ENCODE assay signal across 11 cellular contexts in genomic region chr3:66441692-66442091, GRCh38. TPM values are rescaled to one million over a fixed set of nuclear protein-coding genes. Genes with fewer than 3 reads are reported as not detected.
DNase-seq lines count a peak whose midpoint lies in the region; ATAC-seq, FAIRE-seq and TF ChIP-seq lines count a peak whose summit lies in the region.
"Had no signal": no experiment of that assay in that cellular context is flagged by ENCODE, and none has a peak within 500 bp of the region (broad histone marks: within the 10 kb centered on the region; RNA-seq: fewer than 3 reads in every experiment).

No MANE protein-coding gene starts in this region.

- CTCF ChIA-PET in WTC11 (lab: Charles Lee) = interaction anchor here (1.0 to 4.4 kb wide), 7 partner anchors 13 to 135 kb away, joined by 3 to 22 read pairs (median 3); no protein-coding TSS in a partner anchor
- CTCF ChIA-PET in activated CD8-positive, alpha-beta T cell treated with anti-CD3 and anti-CD28 coated beads for 36 hours (lab: Charles Lee) = no interaction called here

- no peak for TF ChIP-seq CTCF in WTC11 (IDR thresholded peaks at IDR 0.05)
- TF ChIP-seq CTCF in activated CD8-positive, alpha-beta T cell treated with anti-CD3 and anti-CD28 coated beads for 36 hours (IDR thresholded peaks at IDR 0.05) = no peak

- peaks cover 96% of the 10 kb centered on the region for H3K4me1 Mint-ChIP-seq in WTC11
- H3K4me1 Mint-ChIP-seq in activated CD8-positive, alpha-beta T cell treated with anti-CD3 and anti-CD28 coated beads for 36 hours (ENCODE audit: low read depth) = peaks cover 15% of the 10 kb centered on the region

- no peak for DNase-seq in GM12892 (ENCODE audit: insufficient read length)
- DNase-seq in WTC11 (ENCODE audit: low spot score) = no peak
- no peak for DNase-seq in right cardiac atrium
- no peak for DNase-seq in stimulated activated naive CD4-positive, alpha-beta T cell (lab: John Stamatoyannopoulos, UW)
- no peak for DNase-seq in NCI-H524 treated with DMSO at 0.1 percent for 48 hours (lab: John Stamatoyannopoulos, UW)
- DNase-seq in activated CD8-positive, alpha-beta T cell treated with anti-CD3 and anti-CD28 coated beads for 36 hours = no peak
- DNase-seq in GM19239 (ENCODE audit: insufficient read length, low spot score) = no peak
- DNase-seq: activated CD8-positive, alpha-beta memory T cell treated with anti-CD3 and anti-CD28 coated beads, Interleukin-2, amount 50 U/mL, for 48 hours; CD4-positive, alpha-beta memory T cell had no signal

- no peaks in the 10 kb centered on the region for H3K27me3 ChIP-seq in right cardiac atrium (ENCODE audit: control insufficient read depth, insufficient read depth)
- H3K27me3 ChIP-seq in skeletal muscle satellite cell (ENCODE audit: control insufficient read depth, insufficient read depth, low read length) = peaks cover 2% of the 10 kb centered on the region

- POLR2A ChIA-PET in WTC11 (lab: Charles Lee) = interaction anchor here (1.0 to 2.9 kb wide), 4 partner anchors 24 to 55 kb away, joined by 4 to 13 read pairs (median 6); no protein-coding TSS in a partner anchor
- POLR2A ChIA-PET in activated CD8-positive, alpha-beta T cell treated with anti-CD3 and anti-CD28 coated beads for 36 hours (lab: Charles Lee) = no interaction called here

- WGBS in right cardiac atrium = 95% methylated on average over 6 of the region's 6 CpGs

- H3K4me3 ChIP-seq in right cardiac atrium (ENCODE audit: low read length) (no peak overlapping the region), skeletal muscle satellite cell (ENCODE audit: low read length) (peak overlapping the region; percentile 11)

- no peaks in the 10 kb centered on the region for H3K36me3 ChIP-seq in skeletal muscle satellite cell (ENCODE audit: insufficient read depth, low read length)

- H3K27ac ChIP-seq in right cardiac atrium (ENCODE audit: low read length) = peak overlapping the region; percentile 19

- no peak for TF ChIP-seq POLR2A in GM12892 (IDR thresholded peaks at IDR 0.05; ENCODE audit: low read depth, low read length)

- ATAC-seq in WTC11 = no peak
- no peak for ATAC-seq in right cardiac atrium
- ATAC-seq in activated CD8-positive, alpha-beta T cell treated with anti-CD3 and anti-CD28 coated beads for 36 hours = no peak

- 0 out of 2 replicates have a peak overlapping the region, but pooled peaks have one; percentile 74 for H3K4me3 Mint-ChIP-seq in WTC11
- H3K4me3 Mint-ChIP-seq in activated CD8-positive, alpha-beta T cell treated with anti-CD3 and anti-CD28 coated beads for 36 hours = no peak overlapping the region

- peaks cover 19% of the 10 kb centered on the region for H3K36me3 Mint-ChIP-seq in WTC11
- H3K36me3 Mint-ChIP-seq in activated CD8-positive, alpha-beta T cell treated with anti-CD3 and anti-CD28 coated beads for 36 hours (ENCODE audit: low read depth) = no peaks in the 10 kb centered on the region

- H3K4me1 ChIP-seq in right cardiac atrium (ENCODE audit: control insufficient read depth, insufficient read depth, low read length) (peaks cover 23% of the 10 kb centered on the region), skeletal muscle satellite cell (ENCODE audit: control insufficient read depth, insufficient read depth, low read length) (peaks cover 30% of the 10 kb centered on the region)

- H3K9ac ChIP-seq in skeletal muscle satellite cell (ENCODE audit: low read depth, low read length) = no peak overlapping the region

- no peaks in the 10 kb centered on the region for H3K9me3 Mint-ChIP-seq in WTC11
- no peaks in the 10 kb centered on the region for H3K9me3 Mint-ChIP-seq in activated CD8-positive, alpha-beta T cell treated with anti-CD3 and anti-CD28 coated beads for 36 hours
- H3K9me3 Mint-ChIP-seq: CD4-positive, alpha-beta memory T cell had no signal

- peak; percentile 24 for FAIRE-seq in GM12892 (lab: Jason Lieb, UNC)
- no peak for FAIRE-seq in GM19239 (lab: Jason Lieb, UNC)
- FAIRE-seq: TTC549 had no signal

- no peaks in the 10 kb centered on the region for H3K27me3 Mint-ChIP-seq in WTC11 (ENCODE audit: low read depth)
- no peaks in the 10 kb centered on the region for H3K27me3 Mint-ChIP-seq in activated CD8-positive, alpha-beta T cell treated with anti-CD3 and anti-CD28 coated beads for 36 hours
- H3K27me3 Mint-ChIP-seq: CD4-positive, alpha-beta memory T cell had no signal

- H3K9me3 ChIP-seq in right cardiac atrium (ENCODE audit: control insufficient read depth, low read length) (no peaks in the 10 kb centered on the region), skeletal muscle satellite cell (replicated peaks; ENCODE audit: low read length) (no peaks in the 10 kb centered on the region)

- peak overlapping the region; percentile 100 for H3K27ac Mint-ChIP-seq in WTC11
- no peak overlapping the region for H3K27ac Mint-ChIP-seq in activated CD8-positive, alpha-beta T cell treated with anti-CD3 and anti-CD28 coated beads for 36 hours

- intact Hi-C loops in right cardiac atrium (cut with DNase I) = loop anchor here in 1 of 4 donors (10.0 kb wide), 1 partner anchor 53 kb away; no protein-coding TSS in a partner anchor
- intact Hi-C loops in activated CD8-positive, alpha-beta T cell treated with anti-CD3 and anti-CD28 coated beads for 36 hours (cut with micrococcal nuclease) = no loop called here

- H3K4me2 ChIP-seq in skeletal muscle satellite cell (ENCODE audit: low read length) = peak overlapping the region; percentile 72

TF ChIP-seq in WTC11, 78 proteins besides CTCF, POLR2A, EP300 and RAD21:
- TF ChIP-seq FOXP1 (CRISPR knock-in tag; IDR thresholded peaks at IDR 0.05; ENCODE audit: borderline replicate concordance) = no peak
- no peak for TF ChIP-seq HMGXB4 (CRISPR knock-in tag; IDR thresholded peaks at IDR 0.05)
- TF ChIP-seq GRHL2 (CRISPR knock-in tag; IDR thresholded peaks at IDR 0.05; ENCODE audit: insufficient replicate concordance, severe bottlenecking) = no peak
- TF ChIP-seq TEAD1 (CRISPR knock-in tag; IDR thresholded peaks at IDR 0.05) = no peak
- no peak for TF ChIP-seq RELA (CRISPR knock-in tag; IDR thresholded peaks at IDR 0.05; ENCODE audit: borderline replicate concordance)
- no peak for TF ChIP-seq PRRX2 (CRISPR knock-in tag; IDR thresholded peaks at IDR 0.05)
- TF ChIP-seq SMAD4 (CRISPR knock-in tag; IDR thresholded peaks at IDR 0.05) = no peak
- no peak for TF ChIP-seq TEAD4 (CRISPR knock-in tag; IDR thresholded peaks at IDR 0.05)
- TF ChIP-seq ATF1 (CRISPR knock-in tag; IDR thresholded peaks at IDR 0.05) = no peak
- no peak for TF ChIP-seq SOX15 (CRISPR knock-in tag; IDR thresholded peaks at IDR 0.05)
- TF ChIP-seq SP1 (CRISPR knock-in tag; conservative IDR thresholded peaks at IDR 0.05) = no peak
- no peak for TF ChIP-seq ELF4 (CRISPR knock-in tag; IDR thresholded peaks at IDR 0.05; ENCODE audit: low read depth)
- TF ChIP-seq ATF2 (CRISPR knock-in tag; IDR thresholded peaks at IDR 0.05; ENCODE audit: borderline replicate concordance, low read depth) = no peak
- no peak for TF ChIP-seq ZNF512 (CRISPR knock-in tag; IDR thresholded peaks at IDR 0.05; ENCODE audit: borderline replicate concordance)

RNA-seq across cellular contexts. Expression of gene LRIG1, which starts 59.1 kb away (rescaled TPM):
- 7.9 TPM for polyA plus RNA-seq in GM12892 (2012; ENCODE audit: missing spikeins)
- total RNA-seq in WTC11 (2021) (105 to 109 TPM (median 108 TPM) in 3 replicates), right cardiac atrium (100 to 1,000 TPM; 103 to 140 (median 122) TPM)
- 80.2 TPM for polyA plus RNA-seq in right cardiac atrium
- total RNA-seq in skeletal muscle satellite cell (2012; rRNA removed) = 2.8 and 23.2 TPM in 2 replicates
- 10 to 100 TPM; 12.7 to 13.0 TPM for total RNA-seq in activated CD8-positive, alpha-beta T cell treated with anti-CD3 and anti-CD28 coated beads for 36 hours
